ENCODE assay signal across 8 cellular contexts in the genomic region with DNA sequence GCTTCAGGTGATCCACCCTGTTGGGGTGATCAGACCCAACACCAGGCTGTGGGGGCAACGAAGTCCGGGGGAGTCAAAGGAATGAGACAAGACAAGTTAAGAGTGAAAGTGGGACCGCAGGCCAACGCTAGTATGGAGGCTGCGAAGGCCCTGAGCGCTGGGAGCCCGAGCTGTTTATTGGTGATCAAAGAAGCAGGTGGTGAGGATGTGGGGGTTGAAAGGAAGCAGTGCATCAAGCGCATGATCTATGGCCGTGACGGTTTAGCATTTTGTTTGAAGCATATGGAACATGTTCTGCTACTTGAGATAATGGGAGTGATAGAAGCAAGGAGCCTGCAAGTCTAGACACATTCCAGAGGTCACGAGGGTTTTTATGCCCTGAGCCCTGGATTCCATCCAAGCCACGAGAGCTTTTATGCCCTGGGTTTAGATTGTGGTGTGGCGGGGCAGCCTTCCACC. TPM values are rescaled to one million over a fixed set of nuclear protein-coding genes. Genes with fewer than 3 reads are reported as not detected.
DNase-seq lines count a peak whose midpoint lies in the region; ATAC-seq and TF ChIP-seq lines count a peak whose summit lies in the region.

No MANE protein-coding gene starts in this region.

- H3K27me3 ChIP-seq in HUES6 (ENCODE audit: control insufficient read depth, insufficient read depth, low read length), result no peaks in the 10 kb centered on the region

- CTCF ChIA-PET in activated B cell treated with CpG ODN at 0.5 μM for 24 hours (lab: Charles Lee), result interaction anchor here (1.1 kb wide), 1 partner anchor 46 kb away, joined by 3 read pairs; no protein-coding TSS in a partner anchor

- intact Hi-C loops in activated B cell treated with CpG ODN at 0.5 μM for 24 hours (cut with micrococcal nuclease) (no loop called here), posterior vena cava (cut with DNase I) (no loop called here)

- peak overlapping the region; percentile 15 for H3K9ac ChIP-seq in HUES6 (ENCODE audit: low read length)

- H3K4me3 Mint-ChIP-seq in activated B cell treated with CpG ODN at 0.5 μM for 24 hours, result peak overlapping the region; percentile 39

- H3K9me3 ChIP-seq in HUES6 (ENCODE audit: control insufficient read depth, insufficient read depth, low read depth, low read length), result peaks cover 4% of the 10 kb centered on the region; the same call in 1 of the 2 replicates

- no peaks in the 10 kb centered on the region for H3K27me3 Mint-ChIP-seq in activated B cell treated with CpG ODN at 0.5 μM for 24 hours

- peak overlapping the region; percentile 37 for H3K27ac Mint-ChIP-seq in activated B cell treated with CpG ODN at 0.5 μM for 24 hours

- peaks cover 32% of the 10 kb centered on the region for H3K4me1 ChIP-seq in HUES6 (ENCODE audit: control insufficient read depth, insufficient read depth, low read length)

- H3K4me3 ChIP-seq in HUES6 (ENCODE audit: low read depth, low read length), result no peak overlapping the region
- no peak overlapping the region for H3K4me3 ChIP-seq in choroid plexus epithelial cell (ENCODE audit: low read depth, low read length)

- TF ChIP-seq CTCF in activated B cell treated with CpG ODN at 0.5 μM for 24 hours (IDR thresholded peaks at IDR 0.05) (no peak), choroid plexus epithelial cell (conservative IDR thresholded peaks at IDR 0.05; ENCODE audit: low read depth, low read length) (no peak)

- POLR2A ChIA-PET in activated B cell treated with CpG ODN at 0.5 μM for 24 hours (lab: Charles Lee), result no interaction called here

- H3K9me3 Mint-ChIP-seq in activated B cell treated with CpG ODN at 0.5 μM for 24 hours, result no peaks in the 10 kb centered on the region

- ATAC-seq in activated B cell treated with CpG ODN at 0.5 μM for 24 hours (ENCODE audit: low read depth), result no peak
- no peak for ATAC-seq in GM18498 (IDR thresholded peaks at IDR 0.05; ENCODE audit: unreplicated experiment)
- no peak for ATAC-seq in HG03460 (IDR thresholded peaks at IDR 0.05; ENCODE audit: unreplicated experiment)

- no peaks in the 10 kb centered on the region for H3K36me3 ChIP-seq in HUES6 (ENCODE audit: control insufficient read depth, insufficient read depth, low read length)

- DNase-seq in activated B cell treated with CpG ODN at 0.5 μM for 24 hours (no peak), choroid plexus epithelial cell (ENCODE audit: low read depth) (peak; percentile 27), posterior vena cava (ENCODE audit: low spot score) (no peak), CD1c-positive myeloid dendritic cell (ENCODE audit: extremely low spot score) (no peak)
- peak; percentile 65 for DNase-seq in stimulated activated CD4-positive, alpha-beta T cell treated with anti-CD3 and anti-CD28 coated beads, Interleukin-15, amount 100 ng/mL, for 24 hours

- peaks cover 37% of the 10 kb centered on the region for H3K4me1 Mint-ChIP-seq in activated B cell treated with CpG ODN at 0.5 μM for 24 hours

- H3K27ac ChIP-seq in HUES6 (ENCODE audit: low read depth, low read length), result peak overlapping the region; percentile 94; the same call in 1 of the 2 replicates

- no peaks in the 10 kb centered on the region for H3K36me3 Mint-ChIP-seq in activated B cell treated with CpG ODN at 0.5 μM for 24 hours (ENCODE audit: low read depth)

RNA-seq across cellular contexts. Expression of a gene that starts 49.5 kb away (rescaled TPM):
- total RNA-seq in activated B cell treated with CpG ODN at 0.5 μM for 24 hours (not detected in 2 replicates), posterior vena cava (1 to 10 TPM in 1 of 2 donors, under 1 TPM in 1; 0.52 to 2.7 TPM)

Comparison
In these comparisons a context has a peak if more than half of its experiments do, and no peak if none do; other contexts are left out.
1. DNase-seq: peak in choroid plexus epithelial cell (single experiment) and stimulated activated CD4-positive, alpha-beta T cell treated with anti-CD3 and anti-CD28 coated beads, Interleukin-15, amount 100 ng/mL, for 24 hours (single experiment); none in activated B cell treated with CpG ODN at 0.5 μM for 24 hours (single experiment), posterior vena cava (single experiment) and CD1c-positive myeloid dendritic cell (single experiment).